Comparison of ENCODE assay signal across 31 cellular contexts in the genomic region with DNA sequence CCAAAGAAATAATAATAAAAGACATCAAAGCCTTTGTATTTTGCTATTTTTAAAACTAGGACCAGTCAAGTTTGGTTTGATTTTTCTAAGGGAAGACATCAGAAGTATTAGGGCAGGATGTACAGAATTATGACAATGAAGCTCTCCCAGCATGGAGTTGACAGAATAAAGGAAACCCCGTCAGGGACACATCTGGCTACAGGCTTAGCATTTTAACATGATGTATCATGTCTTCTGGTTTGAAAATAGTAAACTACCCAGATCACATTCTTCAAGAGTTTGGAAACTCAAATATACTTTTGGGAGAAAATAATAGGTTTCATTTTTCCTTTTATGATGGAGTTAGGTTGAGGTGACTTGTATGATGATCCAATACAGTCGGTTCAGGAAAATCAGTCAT.
DNase-seq lines count a peak whose midpoint lies in the region; ATAC-seq and TF ChIP-seq lines count a peak whose summit lies in the region.
"Had no signal": no experiment of that assay in that cellular context is flagged by ENCODE, and none has a peak within 500 bp of the region (broad histone marks: within the 10 kb centered on the region; RNA-seq: fewer than 3 reads in every experiment).

No MANE protein-coding gene starts in this region.

- peaks cover 21% of the 10 kb centered on the region for H3K4me1 ChIP-seq in PC-3 (ENCODE audit: insufficient read depth, low read length)
- peaks cover 11% of the 10 kb centered on the region for H3K4me1 ChIP-seq in osteoblast (ENCODE audit: insufficient read depth, low read length)
- 0 out of 2 replicates have a peak, but pooled peaks cover 4% of the 10 kb centered on the region for H3K4me1 ChIP-seq in MM.1S (ENCODE audit: low read length)
- no peaks in the 10 kb centered on the region for H3K4me1 ChIP-seq in left ventricle myocardium inferior
- H3K4me1 ChIP-seq: esophagus muscularis mucosa, lower lobe of right lung, pancreas had no signal

- intact Hi-C loops in PC-3 (cut with micrococcal nuclease) = no loop called here
- intact Hi-C loops in left ventricle myocardium inferior (cut with micrococcal nuclease) = no loop called here

- H3K79me2 ChIP-seq in PC-3 (ENCODE audit: low read length) (no peaks in the 10 kb centered on the region), osteoblast (ENCODE audit: insufficient read depth, low read length) (no peaks in the 10 kb centered on the region), MM.1S (ENCODE audit: low read length) (no peaks in the 10 kb centered on the region)

- H3K9me3 ChIP-seq in PC-3 (ENCODE audit: low read length) (no peaks in the 10 kb centered on the region), osteoblast (ENCODE audit: low read depth, low read length) (no peaks in the 10 kb centered on the region), MM.1S (replicated peaks; ENCODE audit: insufficient read depth, low read length) (no peaks in the 10 kb centered on the region), left ventricle myocardium inferior (replicated peaks) (no peaks in the 10 kb centered on the region)
- H3K9me3 ChIP-seq: esophagus muscularis mucosa, lower lobe of right lung, pancreas had no signal

- H4K20me1 ChIP-seq in PC-3 (ENCODE audit: low read length) = no peaks in the 10 kb centered on the region
- no peaks in the 10 kb centered on the region for H4K20me1 ChIP-seq in osteoblast (ENCODE audit: insufficient read depth, low read length)
- no peaks in the 10 kb centered on the region for H4K20me1 ChIP-seq in MM.1S (ENCODE audit: insufficient read depth, low read length)

- no peak for TF ChIP-seq CTCF in PC-3 (conservative IDR thresholded peaks at IDR 0.05; ENCODE audit: low read depth, low read length)
- TF ChIP-seq CTCF in fibroblast of mammary gland (conservative IDR thresholded peaks at IDR 0.05; ENCODE audit: control insufficient read depth, insufficient read depth, low read depth, low read length) = no peak
- no peak for TF ChIP-seq CTCF in osteoblast (IDR thresholded peaks at IDR 0.05; ENCODE audit: extremely low read depth, low read depth, low read length)
- no peak for TF ChIP-seq CTCF in GM10266 (IDR thresholded peaks at IDR 0.05; ENCODE audit: control insufficient read depth, insufficient read depth, low read depth, missing control alignments)
- no peak for TF ChIP-seq CTCF in MM.1S (IDR thresholded peaks at IDR 0.05; ENCODE audit: low read length)
- no peak for TF ChIP-seq CTCF in left ventricle myocardium inferior (IDR thresholded peaks at IDR 0.05; ENCODE audit: borderline replicate concordance)

- H3K4me3 ChIP-seq in PC-3 (ENCODE audit: low read length) (no peak overlapping the region), fibroblast of mammary gland (ENCODE audit: control insufficient read depth, low read depth, low read length) (no peak overlapping the region), osteoblast (ENCODE audit: insufficient read depth, low read length) (no peak overlapping the region), MM.1S (ENCODE audit: low read length) (no peak overlapping the region), left ventricle myocardium inferior (no peak overlapping the region)
- H3K4me3 ChIP-seq: esophagus muscularis mucosa, lower lobe of right lung, mucosa of descending colon, pancreas had no signal

- no peaks in the 10 kb centered on the region for H3K36me3 ChIP-seq in PC-3 (ENCODE audit: low read depth, low read length)
- H3K36me3 ChIP-seq in osteoblast (ENCODE audit: insufficient read depth, low read length) = no peaks in the 10 kb centered on the region
- H3K36me3 ChIP-seq in MM.1S (replicated peaks; ENCODE audit: insufficient read depth, low read length) = no peaks in the 10 kb centered on the region
- H3K36me3 ChIP-seq in left ventricle myocardium inferior = no peaks in the 10 kb centered on the region
- H3K36me3 ChIP-seq: esophagus muscularis mucosa, lower lobe of right lung, pancreas had no signal

- H3K4me2 ChIP-seq in PC-3 (ENCODE audit: low read length) (0 out of 2 replicates have a peak overlapping the region, but pooled peaks have one; percentile 33), osteoblast (ENCODE audit: insufficient read depth, low read length) (peak overlapping the region; percentile 54), MM.1S (ENCODE audit: low read depth, low read length) (no peak overlapping the region)

- CTCF ChIA-PET in PC-3 (lab: Charles Lee) = no interaction called here

- no peak for ATAC-seq in PC-3
- ATAC-seq in HG02938 (IDR thresholded peaks at IDR 0.05; ENCODE audit: unreplicated experiment) = no peak
- ATAC-seq: lower lobe of right lung; mucosa of descending colon; pancreas; stimulated activated effector memory CD8-positive, alpha-beta T cell treated with anti-CD3 and anti-CD28 coated beads, Interleukin-12 subunit alpha, Interleukin-12 subunit beta, amount 100 ng/mL, for 72 hours had no signal

- H3K27me3 ChIP-seq in PC-3 (ENCODE audit: low read length) = no peaks in the 10 kb centered on the region
- H3K27me3 ChIP-seq in osteoblast (ENCODE audit: insufficient read depth, low read length) = no peaks in the 10 kb centered on the region
- no peaks in the 10 kb centered on the region for H3K27me3 ChIP-seq in MM.1S (replicated peaks; ENCODE audit: insufficient read depth, low read length)
- no peaks in the 10 kb centered on the region for H3K27me3 ChIP-seq in left ventricle myocardium inferior (ENCODE audit: low read depth)
- H3K27me3 ChIP-seq: esophagus muscularis mucosa, pancreas had no signal

- BruUV-seq in PC-3 (replicated peaks; lab: Mats Ljungman, UMichigan) = no TSS peak

- POLR2A ChIA-PET in PC-3 (lab: Charles Lee; ENCODE audit: unreplicated experiment) = no interaction called here

- H3K9ac ChIP-seq in PC-3 (ENCODE audit: low read length) (no peak overlapping the region), MM.1S (ENCODE audit: low read length) (no peak overlapping the region)

- H3F3A ChIP-seq in PC-3 (ENCODE audit: low read length, unreplicated experiment) = no peaks in the 10 kb centered on the region
- no peaks in the 10 kb centered on the region for H3F3A ChIP-seq in MM.1S (ENCODE audit: insufficient read depth, low read length)

- H3K27ac ChIP-seq in PC-3 (ENCODE audit: low read length) (no peak overlapping the region), osteoblast (ENCODE audit: low read depth, low read length) (peak overlapping the region; percentile 72), MM.1S (ENCODE audit: low read length) (no peak overlapping the region), left ventricle myocardium inferior (replicated peaks) (no peak overlapping the region)
- H3K27ac ChIP-seq: esophagus muscularis mucosa, HL-60, lower lobe of right lung, pancreas had no signal

- H2AFZ ChIP-seq in PC-3 (ENCODE audit: low read length) (no peak overlapping the region), osteoblast (ENCODE audit: low read length) (no peak overlapping the region), MM.1S (ENCODE audit: low read length) (no peak overlapping the region)

- DNase-seq in Daoy (ENCODE audit: low read depth) = peak; percentile 5
- peak; percentile 2 for DNase-seq in PC-3
- DNase-seq in fibroblast of mammary gland (ENCODE audit: low read depth) = peak; percentile 27
- no peak for DNase-seq in osteoblast (ENCODE audit: insufficient read length, low spot score, missing footprints)
- no peak for DNase-seq in GM10266 (ENCODE audit: extremely low spot score)
- DNase-seq in MM.1S = no peak
- no peak for DNase-seq in left ventricle myocardium inferior
- DNase-seq: activated CD4-positive, alpha-beta T cell treated with anti-CD3 and anti-CD28 coated beads, Interleukin-2, amount 50 U/mL, for 4 hours; activated CD4-positive, CD25-positive, alpha-beta regulatory T cell; activated naive CD4-positive, alpha-beta T cell treated with anti-CD3 and anti-CD28 coated beads, Interleukin-2, amount 50 U/mL, for 16 hours; C1 segment of cervical spinal cord; COR-L47; cortex of kidney; DMS53; head of caudate nucleus; Kasumi-1; lower lobe of right lung; mucosa of descending colon; NCI-H1048; NCI-H187; NCI-H2171 treated with DMSO at 0.1 percent for 48 hours; NCI-H524; NK-92 treated with Interleukin-12 subunit alpha and Interleukin-12 subunit beta, amount 100 ng/mL, for 24 hours; pancreas; retina; SHP77 treated with DMSO at 0.1 percent for 48 hours; stimulated activated CD4-positive, alpha-beta T cell treated with anti-CD3 and anti-CD28 coated beads, Interleukin-4, amount 100 ng/mL, for 1 hour had no signal

- H3K9me2 ChIP-seq in PC-3 (replicated peaks; ENCODE audit: low read length) (no peaks in the 10 kb centered on the region), MM.1S (replicated peaks; ENCODE audit: insufficient read depth, low read length) (no peaks in the 10 kb centered on the region)

Comparison
In these comparisons a context has a peak if more than half of its experiments do, and no peak if none do; other contexts are left out.
1. DNase-seq: peak in Daoy (single experiment), PC-3 (single experiment) and fibroblast of mammary gland (single experiment); none in osteoblast (single experiment), GM10266 (single experiment), MM.1S (single experiment) and left ventricle myocardium inferior (single experiment).